ENCODE assay signal across 27 cellular contexts in the genomic region with DNA sequence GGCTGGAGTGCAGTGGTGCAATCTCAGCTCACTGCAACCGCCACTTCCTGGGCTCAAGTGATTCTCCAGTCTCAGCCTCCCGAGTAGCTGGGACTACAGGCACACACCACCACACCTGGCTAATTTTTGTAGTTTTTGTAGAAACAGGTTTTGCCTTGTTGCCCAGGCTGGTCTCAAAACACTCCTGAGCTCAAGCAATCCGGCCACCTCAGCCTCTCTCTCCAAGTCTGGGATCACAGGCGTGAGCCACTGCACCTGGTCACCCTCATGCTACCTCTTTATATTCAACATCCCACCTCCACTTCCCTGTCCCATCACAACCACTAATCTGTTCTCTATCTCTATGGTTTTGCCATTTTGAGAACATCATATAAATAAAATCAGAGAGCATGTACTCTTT.
"Had no signal": no experiment of that assay in that cellular context is flagged by ENCODE, and none has a peak within 500 bp of the region (broad histone marks: within the 10 kb centered on the region; RNA-seq: fewer than 3 reads in every experiment).

No MANE protein-coding gene starts in this region.

- H3K27ac Mint-ChIP-seq: immature natural killer cell; mesothelial cell of epicardium; naive B cell; natural killer cell; nephron progenitor cell; progenitor cell of endocrine pancreas; stimulated activated effector memory CD8-positive, alpha-beta T cell treated with anti-CD3 and anti-CD28 coated beads, Interleukin-12 subunit alpha, Interleukin-12 subunit beta, amount 100 ng/mL, for 72 hours; stimulated activated naive CD8-positive, alpha-beta T cell treated with anti-CD3 and anti-CD28 coated beads, Interleukin-15, Interleukin-2, amounts not matched to agents 100 ng/mL and 50 ng/mL, for 24 hours; type B pancreatic cell had no signal

- H3K9me3 ChIP-seq: left ventricle myocardium inferior, neutrophil, ovary, right atrium auricular region, spleen, suprapubic skin, thoracic aorta, tibial artery, uterus had no signal

- H3K36me3 Mint-ChIP-seq: immature natural killer cell; mesothelial cell of epicardium; naive B cell; natural killer cell; stimulated activated effector memory CD8-positive, alpha-beta T cell treated with anti-CD3 and anti-CD28 coated beads, Interleukin-12 subunit alpha, Interleukin-12 subunit beta, amount 100 ng/mL, for 72 hours; type B pancreatic cell had no signal

- H3K27me3 ChIP-seq: ovary, right atrium auricular region, spleen, suprapubic skin, tibial artery, uterus had no signal

- H3K4me1 ChIP-seq: left ventricle myocardium inferior, right atrium auricular region, spleen, suprapubic skin, tibial artery, uterus had no signal

- H3K4me3 Mint-ChIP-seq: immature natural killer cell; mesothelial cell of epicardium; naive B cell; natural killer cell; nephron progenitor cell; stimulated activated effector memory CD8-positive, alpha-beta T cell treated with anti-CD3 and anti-CD28 coated beads, Interleukin-12 subunit alpha, Interleukin-12 subunit beta, amount 100 ng/mL, for 72 hours; stimulated activated naive CD8-positive, alpha-beta T cell treated with anti-CD3 and anti-CD28 coated beads, Interleukin-15, Interleukin-2, amounts not matched to agents 100 ng/mL and 50 ng/mL, for 24 hours; type B pancreatic cell had no signal

- H3K4me3 ChIP-seq: left ventricle myocardium inferior, lung, ovary, right atrium auricular region, skin epidermis, spleen, suprapubic skin, thoracic aorta, tibial artery, uterus had no signal

- H3K9me3 Mint-ChIP-seq: immature natural killer cell; mesothelial cell of epicardium; naive B cell; natural killer cell; nephron progenitor cell; stimulated activated effector memory CD8-positive, alpha-beta T cell treated with anti-CD3 and anti-CD28 coated beads, Interleukin-12 subunit alpha, Interleukin-12 subunit beta, amount 100 ng/mL, for 72 hours; stimulated activated naive CD8-positive, alpha-beta T cell treated with anti-CD3 and anti-CD28 coated beads, Interleukin-15, Interleukin-2, amounts not matched to agents 100 ng/mL and 50 ng/mL, for 24 hours; type B pancreatic cell had no signal

- H3K36me3 ChIP-seq: left ventricle myocardium inferior, neutrophil, ovary, right atrium auricular region, spleen, suprapubic skin, thoracic aorta, tibial artery, uterus had no signal

- H3K27ac ChIP-seq: left ventricle myocardium inferior, neutrophil, ovary, right atrium auricular region, skin epidermis, spleen, suprapubic skin, thoracic aorta, tibial artery, uterus had no signal

- FAIRE-seq: islet of Langerhans had no signal

- ATAC-seq: natural killer cell; sciatic nerve; stimulated activated effector memory CD8-positive, alpha-beta T cell treated with anti-CD3 and anti-CD28 coated beads, Interleukin-12 subunit alpha, Interleukin-12 subunit beta, amount 100 ng/mL, for 72 hours had no signal

- H3K4me1 Mint-ChIP-seq: natural killer cell; stimulated activated effector memory CD8-positive, alpha-beta T cell treated with anti-CD3 and anti-CD28 coated beads, Interleukin-12 subunit alpha, Interleukin-12 subunit beta, amount 100 ng/mL, for 72 hours had no signal

- DNase-seq: hypothalamus; immature natural killer cell; left ventricle myocardium inferior; mesendoderm; naive B cell; natural killer cell; nephron progenitor cell; occipital lobe; ovary; spleen; stimulated activated CD4-positive, alpha-beta T cell treated with anti-CD3 and anti-CD28 coated beads, Interleukin-4, amount 100 ng/mL, for 24 hours; stimulated activated naive CD4-positive, alpha-beta T cell; tibial artery; uterus had no signal
